8 cellular contexts compared by ENCODE assay signal in the genomic region with DNA sequence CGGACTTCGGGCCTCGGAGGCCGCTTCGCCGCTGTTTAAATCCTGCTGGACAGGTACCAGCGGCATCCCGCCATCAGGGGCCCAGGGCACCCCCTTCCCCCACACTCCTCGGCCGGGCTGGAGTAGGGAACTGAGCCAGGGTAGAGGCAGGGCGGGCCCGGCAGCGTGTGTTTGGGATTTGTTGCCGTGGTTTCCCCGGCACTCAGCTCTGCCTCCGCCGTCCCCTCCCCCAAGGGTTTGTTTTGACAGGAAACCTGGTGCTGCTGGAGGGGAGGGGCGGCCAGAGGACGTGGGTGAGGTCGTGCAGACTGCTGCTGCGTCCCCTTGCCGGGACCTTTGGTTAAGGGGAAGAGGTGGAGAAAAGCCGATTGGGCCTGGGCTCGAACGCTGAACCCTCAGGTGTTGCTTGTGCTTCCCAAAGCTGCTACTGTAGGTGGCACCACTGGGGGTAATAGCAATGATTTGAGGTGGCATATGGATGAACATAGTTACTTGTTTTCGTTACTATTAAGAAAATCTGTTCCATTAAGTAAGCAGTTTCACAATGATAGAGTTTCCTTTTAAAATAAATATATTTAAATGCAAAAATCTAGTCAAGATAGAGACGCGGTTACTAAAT. TPM values are rescaled to one million over a fixed set of nuclear protein-coding genes. Genes with fewer than 3 reads are reported as not detected.
A peak's percentile ranks its signal among the peaks of the same experiment; 100 is the strongest.
DNase-seq lines count a peak whose midpoint lies in the region; ATAC-seq and TF ChIP-seq lines count a peak whose summit lies in the region.

No MANE protein-coding gene starts in this region.

- H3K9me3 ChIP-seq in Peyer's patch, result no peaks in the 10 kb centered on the region
- no peaks in the 10 kb centered on the region for H3K9me3 ChIP-seq in fibroblast of lung (ENCODE audit: control insufficient read depth, insufficient read depth, low read depth, low read length)

- peak overlapping the region; percentile 84 for H3K4me3 ChIP-seq in GM12864 (ENCODE audit: low read depth, low read length)
- peak overlapping the region; percentile 73 to 86 (median 80) for H3K4me3 ChIP-seq in Peyer's patch
- peak overlapping the region; percentile 81 to 99 (median 89) for H3K4me3 ChIP-seq in fibroblast of lung (replicated peaks in 1 of 4; ENCODE audit: control extremely low read depth in 1 of 4, insufficient read depth in 1 of 4, low read depth in 3 of 4, low read length in 4 of 4)

- H3K9me3 Mint-ChIP-seq in activated T-helper 17 cell treated with anti-CD3 and anti-CD28 coated beads, Interleukin-2, amount 50 U/mL, for 72 hours, result no peaks in the 10 kb centered on the region
- H3K9me3 Mint-ChIP-seq in naive thymus-derived CD8-positive, alpha-beta T cell, result no peaks in the 10 kb centered on the region
- no peaks in the 10 kb centered on the region for H3K9me3 Mint-ChIP-seq in stimulated activated memory B cell treated with anti-CD40 and anti-IgM and Interleukin-4, amounts not matched to agents 10 μg/mL and 1 μg/mL and 100 μg/mL, for 72 hours

- peaks cover 23% of the 10 kb centered on the region for H3K36me3 Mint-ChIP-seq in activated T-helper 17 cell treated with anti-CD3 and anti-CD28 coated beads, Interleukin-2, amount 50 U/mL, for 72 hours (ENCODE audit: low read depth)
- peaks cover 0 to 22% (median 0%) of the 10 kb centered on the region in 3 donors for H3K36me3 Mint-ChIP-seq in naive thymus-derived CD8-positive, alpha-beta T cell
- H3K36me3 Mint-ChIP-seq in stimulated activated memory B cell treated with anti-CD40 and anti-IgM and Interleukin-4, amounts not matched to agents 10 μg/mL and 1 μg/mL and 100 μg/mL, for 72 hours, result peaks cover 6% of the 10 kb centered on the region

- TF ChIP-seq CTCF in GM12864 (IDR thresholded peaks at IDR 0.05; ENCODE audit: low read depth, low read length, missing control alignments), result peak; percentile 8
- TF ChIP-seq CTCF in Peyer's patch (IDR thresholded peaks at IDR 0.05), result peak in 1 of 6 experiments; percentile 13
- TF ChIP-seq CTCF in fibroblast of lung (conservative IDR thresholded peaks at IDR 0.05 in 1 of 2, IDR thresholded peaks at IDR 0.05 in 1 of 2; ENCODE audit: low read depth in 1 of 2, low read length in 2 of 2), result no peak

- H3K27me3 Mint-ChIP-seq in activated T-helper 17 cell treated with anti-CD3 and anti-CD28 coated beads, Interleukin-2, amount 50 U/mL, for 72 hours, result no peaks in the 10 kb centered on the region
- H3K27me3 Mint-ChIP-seq in naive thymus-derived CD8-positive, alpha-beta T cell, result no peaks in the 10 kb centered on the region
- no peaks in the 10 kb centered on the region for H3K27me3 Mint-ChIP-seq in stimulated activated memory B cell treated with anti-CD40 and anti-IgM and Interleukin-4, amounts not matched to agents 10 μg/mL and 1 μg/mL and 100 μg/mL, for 72 hours

- POLR2A ChIA-PET in naive thymus-derived CD8-positive, alpha-beta T cell (lab: Charles Lee), result interaction anchor here (0.6 to 5.5 kb wide), 22 partner anchors 8 to 789 kb away, joined by 3 to 118 read pairs (median 8); partner anchors contain the start of genes CKAP4, POLR3B and TMEM263

- DNase-seq in GM12864 (ENCODE audit: low read depth) (peak; percentile 38), Peyer's patch (peak; percentile 90 to 94 (median 91)), fibroblast of lung (ENCODE audit: low read depth in 2 of 2) (peak; percentile 63 to 80)
- DNase-seq in naive thymus-derived CD8-positive, alpha-beta T cell, result peak; percentile 85 to 99 (median 95)

- peak overlapping the region; percentile 92 to 98 (median 94) for H3K27ac ChIP-seq in Peyer's patch
- H3K27ac ChIP-seq in fibroblast of lung (ENCODE audit: insufficient read depth, low read length), result peak overlapping the region; percentile 96

- no peaks in the 10 kb centered on the region for H3K27me3 ChIP-seq in Peyer's patch
- no peaks in the 10 kb centered on the region for H3K27me3 ChIP-seq in fibroblast of lung (ENCODE audit: control insufficient read depth, insufficient read depth, low read length)

- H3K36me3 ChIP-seq in Peyer's patch, result no peaks in the 10 kb centered on the region
- no peaks in the 10 kb centered on the region for H3K36me3 ChIP-seq in fibroblast of lung (ENCODE audit: control insufficient read depth, insufficient read depth, low read length)

- H3K79me2 ChIP-seq in fibroblast of lung (ENCODE audit: control insufficient read depth, insufficient read depth, low read length), result no peaks in the 10 kb centered on the region

- peak overlapping the region; percentile 89 for H3K4me2 ChIP-seq in fibroblast of lung (ENCODE audit: extremely low read depth, insufficient read depth, low read length)

- peak overlapping the region; percentile 91 for H2AFZ ChIP-seq in fibroblast of lung (ENCODE audit: low read length)

- peaks cover 48% of the 10 kb centered on the region for H3K4me1 Mint-ChIP-seq in activated T-helper 17 cell treated with anti-CD3 and anti-CD28 coated beads, Interleukin-2, amount 50 U/mL, for 72 hours
- H3K4me1 Mint-ChIP-seq in naive thymus-derived CD8-positive, alpha-beta T cell, result peaks cover 42 to 64% (median 60%) of the 10 kb centered on the region in 4 donors
- peaks cover 79% of the 10 kb centered on the region for H3K4me1 Mint-ChIP-seq in stimulated activated memory B cell treated with anti-CD40 and anti-IgM and Interleukin-4, amounts not matched to agents 10 μg/mL and 1 μg/mL and 100 μg/mL, for 72 hours

- ATAC-seq in HG03571 (IDR thresholded peaks at IDR 0.05; ENCODE audit: unreplicated experiment) (peak; percentile 27), HG02763 (IDR thresholded peaks at IDR 0.05; ENCODE audit: unreplicated experiment) (no peak)
- ATAC-seq in activated T-helper 17 cell treated with anti-CD3 and anti-CD28 coated beads, Interleukin-2, amount 50 U/mL, for 72 hours (replicated peaks), result peak; percentile 64
- ATAC-seq in naive thymus-derived CD8-positive, alpha-beta T cell, result peak; percentile 63 to 64
- peak; percentile 64 for ATAC-seq in stimulated activated memory B cell treated with anti-CD40 and anti-IgM and Interleukin-4, amounts not matched to agents 10 μg/mL and 1 μg/mL and 100 μg/mL, for 72 hours

- H3K4me1 ChIP-seq in Peyer's patch, result peaks cover 0 to 49% (median 12%) of the 10 kb centered on the region in 4 donors
- H3K4me1 ChIP-seq in fibroblast of lung (ENCODE audit: control insufficient read depth, extremely low read depth, insufficient read depth, low read length), result peaks cover 2% of the 10 kb centered on the region

- peak overlapping the region; percentile 97 for H3K9ac ChIP-seq in fibroblast of lung (ENCODE audit: insufficient read depth, low read length)

- peak in 1 of 2 donors; percentile 6 for TF ChIP-seq POLR2A in Peyer's patch (IDR thresholded peaks at IDR 0.05)

- H3K27ac Mint-ChIP-seq in activated T-helper 17 cell treated with anti-CD3 and anti-CD28 coated beads, Interleukin-2, amount 50 U/mL, for 72 hours, result peak overlapping the region; percentile 99
- peak overlapping the region; percentile 97 to 100 (median 100) for H3K27ac Mint-ChIP-seq in naive thymus-derived CD8-positive, alpha-beta T cell
- peak overlapping the region; percentile 99 for H3K27ac Mint-ChIP-seq in stimulated activated memory B cell treated with anti-CD40 and anti-IgM and Interleukin-4, amounts not matched to agents 10 μg/mL and 1 μg/mL and 100 μg/mL, for 72 hours

- H3K4me3 Mint-ChIP-seq in activated T-helper 17 cell treated with anti-CD3 and anti-CD28 coated beads, Interleukin-2, amount 50 U/mL, for 72 hours, result peak overlapping the region; percentile 93
- H3K4me3 Mint-ChIP-seq in naive thymus-derived CD8-positive, alpha-beta T cell, result peak overlapping the region; percentile 92 to 99 (median 96)
- peak overlapping the region; percentile 100 for H3K4me3 Mint-ChIP-seq in stimulated activated memory B cell treated with anti-CD40 and anti-IgM and Interleukin-4, amounts not matched to agents 10 μg/mL and 1 μg/mL and 100 μg/mL, for 72 hours

- H4K20me1 ChIP-seq in fibroblast of lung (ENCODE audit: control insufficient read depth, extremely low read depth, insufficient read depth, low read length), result no peaks in the 10 kb centered on the region

RNA-seq across cellular contexts. Expression of gene TCP11L2, which starts 0.8 kb away (rescaled TPM):
- 10 to 100 TPM; 39.9 to 63.5 (median 48.9) TPM for total RNA-seq in Peyer's patch
- total RNA-seq in activated T-helper 17 cell treated with anti-CD3 and anti-CD28 coated beads, Interleukin-2, amount 50 U/mL, for 72 hours, result 10 to 100 TPM in 1 of 2 donors, 1 to 10 TPM in 1; 9.6 to 22.4 TPM
- total RNA-seq in fibroblast of lung, result 48.0 and 82.6 TPM in 2 replicates
- polyA plus RNA-seq in fibroblast of lung, result 9.9 and 23.6 TPM in 2 replicates
- 3.9 and 9.2 TPM in 2 replicates for polyA plus RNA-seq in fibroblast of lung (2012)
- 28.0 and 28.8 TPM in 2 replicates for polyA minus RNA-seq in fibroblast of lung (ENCODE audit: low replicate concordance)
- 100 to 1,000 TPM; 203 to 211 TPM for total RNA-seq in naive thymus-derived CD8-positive, alpha-beta T cell
- 10 to 100 TPM; 30.6 to 45.4 (median 34.7) TPM for polyA plus RNA-seq in naive thymus-derived CD8-positive, alpha-beta T cell

RNA-seq across cellular contexts. Expression of gene POLR3B, which starts 54.2 kb away (rescaled TPM):
- total RNA-seq in Peyer's patch (10 to 100 TPM in 1 of 4 donors, 1 to 10 TPM in 3; 5.1 to 10.7 (median 7.4) TPM), fibroblast of lung (9.0 and 9.9 TPM in 2 replicates)
- total RNA-seq in activated T-helper 17 cell treated with anti-CD3 and anti-CD28 coated beads, Interleukin-2, amount 50 U/mL, for 72 hours, result 1 to 10 TPM; 3.0 to 8.7 TPM
- polyA plus RNA-seq in fibroblast of lung, result 13.6 and 14.1 TPM in 2 replicates
- 10.4 TPM in 2 replicates for polyA plus RNA-seq in fibroblast of lung (2012)
- 2.9 and 7.8 TPM in 2 replicates for polyA minus RNA-seq in fibroblast of lung (ENCODE audit: low replicate concordance)
- 1 to 10 TPM; 8.1 to 9.1 TPM for total RNA-seq in naive thymus-derived CD8-positive, alpha-beta T cell
- 1 to 10 TPM; 3.1 to 6.2 (median 4.2) TPM for polyA plus RNA-seq in naive thymus-derived CD8-positive, alpha-beta T cell

RNA-seq across cellular contexts. Expression of gene CKAP4, which starts 55.5 kb away (rescaled TPM):
- 10 to 100 TPM; 15.5 to 24.5 (median 21.0) TPM for total RNA-seq in Peyer's patch
- 1 to 10 TPM; 3.6 to 3.8 TPM for total RNA-seq in activated T-helper 17 cell treated with anti-CD3 and anti-CD28 coated beads, Interleukin-2, amount 50 U/mL, for 72 hours
- total RNA-seq in fibroblast of lung, result 72.7 and 132 TPM in 2 replicates
- 247 and 282 TPM in 2 replicates for polyA plus RNA-seq in fibroblast of lung
- 236 and 260 TPM in 2 replicates for polyA plus RNA-seq in fibroblast of lung (2012)
- 69.3 and 70.2 TPM in 2 replicates for polyA minus RNA-seq in fibroblast of lung (ENCODE audit: low replicate concordance)
- 10 to 100 TPM; 13.7 to 14.4 TPM for total RNA-seq in naive thymus-derived CD8-positive, alpha-beta T cell
- polyA plus RNA-seq in naive thymus-derived CD8-positive, alpha-beta T cell, result 10 to 100 TPM; 11.2 to 11.9 (median 11.2) TPM

Comparison
In these comparisons a context has a peak if more than half of its experiments do, and no peak if none do; other contexts are left out.
1. DNase-seq: peak in every context shown above with its lines; median percentile 95 in naive thymus-derived CD8-positive, alpha-beta T cell; 91 in Peyer's patch; 72 in fibroblast of lung; 38 in GM12864.